9 cellular contexts compared by ENCODE assay signal in genomic region chr3:185283374-185283935, GRCh38. TPM values are rescaled to one million over a fixed set of nuclear protein-coding genes. Genes with fewer than 3 reads are reported as not detected.
DNase-seq lines count a peak whose midpoint lies in the region; ATAC-seq and TF ChIP-seq lines count a peak whose summit lies in the region.
"Had no signal": no experiment of that assay in that cellular context is flagged by ENCODE, and none has a peak within 500 bp of the region (broad histone marks: within the 10 kb centered on the region; RNA-seq: fewer than 3 reads in every experiment).

No MANE protein-coding gene starts in this region.

- 46% methylated on average over 9 of the region's 9 CpGs for WGBS in suprapubic skin

- ATAC-seq in activated CD8-positive, alpha-beta T cell treated with anti-CD3 and anti-CD28 coated beads, Interleukin-2, amount 10 ng/mL, durations not matched to agents 7 days and 5 days: no peak
- no peak for ATAC-seq in GM18519 (IDR thresholded peaks at IDR 0.05; ENCODE audit: low FRiP score, unreplicated experiment)
- no peak for ATAC-seq in GM19455 (IDR thresholded peaks at IDR 0.05; ENCODE audit: unreplicated experiment)

- H3K4me3 ChIP-seq in iPS-18c (ENCODE audit: insufficient read depth, low read depth, low read length): peak overlapping the region; percentile 72
- peak overlapping the region; percentile 64 for H3K4me3 ChIP-seq in suprapubic skin
- H3K4me3 ChIP-seq: BLaER1 had no signal

- no peak for TF ChIP-seq POLR2A in suprapubic skin (IDR thresholded peaks at IDR 0.05)

- H3K36me3 ChIP-seq in suprapubic skin: no peaks in the 10 kb centered on the region
- H3K36me3 ChIP-seq: BLaER1 had no signal

- DNase-seq in T-helper 1 cell (no peak), suprapubic skin (ENCODE audit: low spot score in 2 of 2) (no peak), GM19238 (ENCODE audit: insufficient read length, low spot score) (no peak)
- no peak for DNase-seq in activated CD8-positive, alpha-beta T cell treated with anti-CD3 and anti-CD28 coated beads, Interleukin-2, amount 10 ng/mL, durations not matched to agents 7 days and 5 days

- H3K27ac ChIP-seq in suprapubic skin: no peak overlapping the region
- H3K27ac ChIP-seq: BLaER1 had no signal

- POLR2A ChIA-PET in activated CD8-positive, alpha-beta T cell treated with anti-CD3 and anti-CD28 coated beads, Interleukin-2, amount 10 ng/mL, durations not matched to agents 7 days and 5 days (lab: Charles Lee): no interaction called here

- no peak for TF ChIP-seq CTCF in suprapubic skin (IDR thresholded peaks at IDR 0.05)

- peaks cover 9% of the 10 kb centered on the region for H3K36me3 Mint-ChIP-seq in T-helper 1 cell treated with Interleukin-12 subunit alpha and Interleukin-12 subunit beta and Interleukin-4 antibody, amounts not matched to agents 30 μg/mL and 1 μg/mL, for 36 hours (ENCODE audit: low read depth)
- peaks cover 9% of the 10 kb centered on the region for H3K36me3 Mint-ChIP-seq in activated CD8-positive, alpha-beta T cell treated with anti-CD3 and anti-CD28 coated beads, Interleukin-2, amount 10 ng/mL, durations not matched to agents 7 days and 5 days (ENCODE audit: low read depth)

- H3K27ac Mint-ChIP-seq in T-helper 1 cell treated with Interleukin-12 subunit alpha and Interleukin-12 subunit beta and Interleukin-4 antibody, amounts not matched to agents 30 μg/mL and 1 μg/mL, for 36 hours: peak overlapping the region; percentile 96
- peak overlapping the region; percentile 94 for H3K27ac Mint-ChIP-seq in activated CD8-positive, alpha-beta T cell treated with anti-CD3 and anti-CD28 coated beads, Interleukin-2, amount 10 ng/mL, durations not matched to agents 7 days and 5 days

- peaks cover 22% of the 10 kb centered on the region for H3K9me3 Mint-ChIP-seq in T-helper 1 cell treated with Interleukin-12 subunit alpha and Interleukin-12 subunit beta and Interleukin-4 antibody, amounts not matched to agents 30 μg/mL and 1 μg/mL, for 36 hours
- H3K9me3 Mint-ChIP-seq in activated CD8-positive, alpha-beta T cell treated with anti-CD3 and anti-CD28 coated beads, Interleukin-2, amount 10 ng/mL, durations not matched to agents 7 days and 5 days (ENCODE audit: insufficient read depth): no peaks in the 10 kb centered on the region

- CTCF ChIA-PET in activated CD8-positive, alpha-beta T cell treated with anti-CD3 and anti-CD28 coated beads, Interleukin-2, amount 10 ng/mL, durations not matched to agents 7 days and 5 days (lab: Charles Lee): no interaction called here

- peaks cover 16% of the 10 kb centered on the region for H3K27me3 Mint-ChIP-seq in T-helper 1 cell treated with Interleukin-12 subunit alpha and Interleukin-12 subunit beta and Interleukin-4 antibody, amounts not matched to agents 30 μg/mL and 1 μg/mL, for 36 hours (ENCODE audit: low read depth)
- no peaks in the 10 kb centered on the region for H3K27me3 Mint-ChIP-seq in activated CD8-positive, alpha-beta T cell treated with anti-CD3 and anti-CD28 coated beads, Interleukin-2, amount 10 ng/mL, durations not matched to agents 7 days and 5 days (ENCODE audit: low read depth)

- peaks cover 17% of the 10 kb centered on the region for H3K27me3 ChIP-seq in suprapubic skin
- H3K27me3 ChIP-seq: BLaER1 had no signal

- no peak for TF ChIP-seq EP300 in suprapubic skin (IDR thresholded peaks at IDR 0.05)

- H3K4me3 Mint-ChIP-seq in T-helper 1 cell treated with Interleukin-12 subunit alpha and Interleukin-12 subunit beta and Interleukin-4 antibody, amounts not matched to agents 30 μg/mL and 1 μg/mL, for 36 hours: peak overlapping the region; percentile 99
- H3K4me3 Mint-ChIP-seq in activated CD8-positive, alpha-beta T cell treated with anti-CD3 and anti-CD28 coated beads, Interleukin-2, amount 10 ng/mL, durations not matched to agents 7 days and 5 days: peak overlapping the region; percentile 96

- H3K4me1 ChIP-seq in suprapubic skin: peaks cover 15% of the 10 kb centered on the region
- H3K4me1 ChIP-seq: BLaER1 had no signal

- H3K9me3 ChIP-seq in iPS-18c (ENCODE audit: control insufficient read depth, insufficient read depth, low read length) (peaks cover 4% of the 10 kb centered on the region), suprapubic skin (no peaks in the 10 kb centered on the region)
- H3K9me3 ChIP-seq: BLaER1 had no signal

- peaks cover 19% of the 10 kb centered on the region for H3K4me1 Mint-ChIP-seq in T-helper 1 cell treated with Interleukin-12 subunit alpha and Interleukin-12 subunit beta and Interleukin-4 antibody, amounts not matched to agents 30 μg/mL and 1 μg/mL, for 36 hours (ENCODE audit: low read depth)
- peaks cover 31% of the 10 kb centered on the region for H3K4me1 Mint-ChIP-seq in activated CD8-positive, alpha-beta T cell treated with anti-CD3 and anti-CD28 coated beads, Interleukin-2, amount 10 ng/mL, durations not matched to agents 7 days and 5 days (ENCODE audit: low read depth)

RNA-seq across cellular contexts. Expression of gene EHHADH, which starts 29.6 kb away (rescaled TPM):
- total RNA-seq in activated CD8-positive, alpha-beta T cell treated with anti-CD3 and anti-CD28 coated beads, Interleukin-2, amount 10 ng/mL, durations not matched to agents 7 days and 5 days: 1 to 10 TPM; 4.8 to 4.9 TPM
- 1 to 10 TPM; 4.8 to 7.1 (median 6.3) TPM for total RNA-seq in suprapubic skin
